In genomic region chr2:129764376-129765325, GRCh38 we compare ENCODE assay signal across 16 cellular contexts.
DNase-seq lines count a peak whose midpoint lies in the region; ATAC-seq and TF ChIP-seq lines count a peak whose summit lies in the region.
"Had no signal": no experiment of that assay in that cellular context is flagged by ENCODE, and none has a peak within 500 bp of the region (broad histone marks: within the 10 kb centered on the region; RNA-seq: fewer than 3 reads in every experiment).

No MANE protein-coding gene starts in this region.

- no peaks in the 10 kb centered on the region for H3K79me2 ChIP-seq in OCI-LY1 (ENCODE audit: insufficient read depth, low read length)

- intact Hi-C loops in esophagus muscularis mucosa (cut with DNase I): no loop called here
- intact Hi-C loops in colonic mucosa (cut with DNase I): no loop called here

- H3K9ac ChIP-seq in OCI-LY1 (ENCODE audit: low read length): no peak overlapping the region
- H3K9ac ChIP-seq in colonic mucosa (ENCODE audit: low read depth in 2 of 2, low read length in 2 of 2): no peak overlapping the region

- no peaks in the 10 kb centered on the region for H3K36me3 ChIP-seq in OCI-LY1 (ENCODE audit: insufficient read depth, low read length)
- H3K36me3 ChIP-seq in esophagus muscularis mucosa: no peaks in the 10 kb centered on the region
- no peaks in the 10 kb centered on the region for H3K36me3 ChIP-seq in colonic mucosa
- H3K36me3 ChIP-seq: neutrophil, upper lobe of right lung had no signal

- no peak for ATAC-seq in GM18517 (IDR thresholded peaks at IDR 0.05; ENCODE audit: unreplicated experiment)
- ATAC-seq: effector memory CD8-positive, alpha-beta T cell; upper lobe of right lung had no signal

- no peak for TF ChIP-seq POLR2A in esophagus muscularis mucosa (IDR thresholded peaks at IDR 0.05; ENCODE audit: low read depth)

- no peaks in the 10 kb centered on the region for H3K27me3 ChIP-seq in OCI-LY1 (ENCODE audit: insufficient read depth, low read length)
- peaks cover 0 to 8% (median 0%) of the 10 kb centered on the region in 4 donors for H3K27me3 ChIP-seq in esophagus muscularis mucosa
- no peaks in the 10 kb centered on the region for H3K27me3 ChIP-seq in colonic mucosa
- H3K27me3 ChIP-seq: upper lobe of right lung had no signal

- H3K9me3 ChIP-seq in OCI-LY1 (ENCODE audit: low read length) (no peaks in the 10 kb centered on the region), esophagus muscularis mucosa (no peaks in the 10 kb centered on the region), colonic mucosa (no peaks in the 10 kb centered on the region)
- H3K9me3 ChIP-seq: neutrophil, upper lobe of right lung had no signal

- H3K4me1 ChIP-seq in OCI-LY1 (ENCODE audit: insufficient read depth, low read length, severe bottlenecking): no peaks in the 10 kb centered on the region
- no peaks in the 10 kb centered on the region for H3K4me1 ChIP-seq in esophagus muscularis mucosa
- no peaks in the 10 kb centered on the region for H3K4me1 ChIP-seq in colonic mucosa
- H3K4me1 ChIP-seq: upper lobe of right lung had no signal

- WGBS in esophagus muscularis mucosa: 96% methylated on average over 11 of the region's 16 CpGs

- no peak overlapping the region for H3K4me2 ChIP-seq in OCI-LY1 (ENCODE audit: low read length)

- TF ChIP-seq EP300 in esophagus muscularis mucosa (IDR thresholded peaks at IDR 0.05): no peak

- H3K4me3 ChIP-seq in OCI-LY1 (ENCODE audit: low read depth, low read length, poor library complexity, severe bottlenecking) (no peak overlapping the region), esophagus muscularis mucosa (no peak overlapping the region), colonic mucosa (no peak overlapping the region)
- H3K4me3 ChIP-seq: upper lobe of right lung had no signal

- H4K20me1 ChIP-seq in OCI-LY1 (ENCODE audit: insufficient read depth, low read length): no peaks in the 10 kb centered on the region

- H3F3A ChIP-seq in OCI-LY1 (ENCODE audit: insufficient read depth, low read length): no peaks in the 10 kb centered on the region

- DNase-seq in DMS 273 (lab: John Stamatoyannopoulos, UW; ENCODE audit: unreplicated experiment) (peak; percentile 8), DMS 273 treated with DMSO at 0.1 percent for 48 hours (lab: John Stamatoyannopoulos, UW) (no peak), esophagus muscularis mucosa (ENCODE audit: extremely low spot score) (peak; percentile 75), NOMO-1 treated with DMSO at 0.1 percent for 48 hours (lab: John Stamatoyannopoulos, UW; ENCODE audit: unreplicated experiment) (no peak), colonic mucosa (no peak)
- DNase-seq: activated CD4-positive, alpha-beta T cell treated with anti-CD3 and anti-CD28 coated beads, Interleukin-2, amount 50 U/mL, for 48 hours; DMS79 treated with DMSO at 0.1 percent for 48 hours; effector memory CD8-positive, alpha-beta T cell; NCI-H1105 treated with DMSO at 0.1 percent for 48 hours; stimulated activated CD4-positive, alpha-beta T cell treated with anti-CD3 and anti-CD28 coated beads, Interleukin-15, amount 100 ng/mL, for 24 hours; upper lobe of right lung had no signal

- H3K27ac ChIP-seq in OCI-LY1 (ENCODE audit: low read depth, low read length, poor library complexity, severe bottlenecking): no peak overlapping the region
- no peak overlapping the region for H3K27ac ChIP-seq in esophagus muscularis mucosa (replicated peaks in 1 of 4)
- no peak overlapping the region for H3K27ac ChIP-seq in colonic mucosa
- H3K27ac ChIP-seq: 22Rv1, neutrophil, upper lobe of right lung had no signal

- no peaks in the 10 kb centered on the region for H3K9me2 ChIP-seq in OCI-LY1 (ENCODE audit: low read depth, low read length)

- TF ChIP-seq CTCF in GM12872 (IDR thresholded peaks at IDR 0.05; ENCODE audit: insufficient read depth, low read depth, low read length) (peak; percentile 40), OCI-LY1 (IDR thresholded peaks at IDR 0.05; ENCODE audit: low read length) (peak; percentile 46; the same call in 1 of the 2 replicates), esophagus muscularis mucosa (IDR thresholded peaks at IDR 0.05) (no peak), colonic mucosa (IDR thresholded peaks at IDR 0.05) (no peak)

- no peak overlapping the region for H2AFZ ChIP-seq in OCI-LY1 (ENCODE audit: low read length)

Comparison
In these comparisons a context has a peak if more than half of its experiments do, and no peak if none do; other contexts are left out.
1. DNase-seq: peak in DMS 273 (single experiment) and esophagus muscularis mucosa (single experiment); none in DMS 273 treated with DMSO at 0.1 percent for 48 hours (single experiment), NOMO-1 treated with DMSO at 0.1 percent for 48 hours (single experiment) and colonic mucosa (single experiment).
2. CTCF ChIP-seq: peak in GM12872 (single experiment) and OCI-LY1 (single experiment); none in esophagus muscularis mucosa (0 of 3) and colonic mucosa (single experiment).